Comparison of ENCODE assay signal across 1 cellular context in the genomic region with DNA sequence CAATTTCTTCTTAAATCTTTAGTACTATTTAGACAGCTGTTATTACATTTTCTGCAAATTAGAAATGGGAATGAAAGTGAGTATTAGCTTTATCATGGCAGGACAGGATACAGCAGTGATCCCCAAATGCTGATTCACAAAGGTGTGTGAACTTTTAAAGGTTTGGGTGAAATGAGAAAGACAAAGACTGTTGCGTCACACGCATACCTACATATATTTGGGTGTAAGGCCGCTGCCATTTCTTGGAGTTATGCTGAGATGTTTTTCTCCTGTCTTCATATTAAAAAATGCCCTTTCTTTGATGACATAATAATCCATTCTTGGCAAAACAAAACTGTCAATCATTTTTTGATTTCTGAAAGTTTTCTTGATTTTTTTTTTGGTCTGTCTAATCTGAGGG.
A peak's percentile ranks its signal among the peaks of the same experiment; 100 is the strongest.
TF ChIP-seq lines count a peak whose summit lies in the region.

No MANE protein-coding gene starts in this region.

TF ChIP-seq in HepG2, 621 proteins besides CTCF, POLR2A, EP300 and RAD21 (continued from another document):
- TF ChIP-seq, protein P1, sequence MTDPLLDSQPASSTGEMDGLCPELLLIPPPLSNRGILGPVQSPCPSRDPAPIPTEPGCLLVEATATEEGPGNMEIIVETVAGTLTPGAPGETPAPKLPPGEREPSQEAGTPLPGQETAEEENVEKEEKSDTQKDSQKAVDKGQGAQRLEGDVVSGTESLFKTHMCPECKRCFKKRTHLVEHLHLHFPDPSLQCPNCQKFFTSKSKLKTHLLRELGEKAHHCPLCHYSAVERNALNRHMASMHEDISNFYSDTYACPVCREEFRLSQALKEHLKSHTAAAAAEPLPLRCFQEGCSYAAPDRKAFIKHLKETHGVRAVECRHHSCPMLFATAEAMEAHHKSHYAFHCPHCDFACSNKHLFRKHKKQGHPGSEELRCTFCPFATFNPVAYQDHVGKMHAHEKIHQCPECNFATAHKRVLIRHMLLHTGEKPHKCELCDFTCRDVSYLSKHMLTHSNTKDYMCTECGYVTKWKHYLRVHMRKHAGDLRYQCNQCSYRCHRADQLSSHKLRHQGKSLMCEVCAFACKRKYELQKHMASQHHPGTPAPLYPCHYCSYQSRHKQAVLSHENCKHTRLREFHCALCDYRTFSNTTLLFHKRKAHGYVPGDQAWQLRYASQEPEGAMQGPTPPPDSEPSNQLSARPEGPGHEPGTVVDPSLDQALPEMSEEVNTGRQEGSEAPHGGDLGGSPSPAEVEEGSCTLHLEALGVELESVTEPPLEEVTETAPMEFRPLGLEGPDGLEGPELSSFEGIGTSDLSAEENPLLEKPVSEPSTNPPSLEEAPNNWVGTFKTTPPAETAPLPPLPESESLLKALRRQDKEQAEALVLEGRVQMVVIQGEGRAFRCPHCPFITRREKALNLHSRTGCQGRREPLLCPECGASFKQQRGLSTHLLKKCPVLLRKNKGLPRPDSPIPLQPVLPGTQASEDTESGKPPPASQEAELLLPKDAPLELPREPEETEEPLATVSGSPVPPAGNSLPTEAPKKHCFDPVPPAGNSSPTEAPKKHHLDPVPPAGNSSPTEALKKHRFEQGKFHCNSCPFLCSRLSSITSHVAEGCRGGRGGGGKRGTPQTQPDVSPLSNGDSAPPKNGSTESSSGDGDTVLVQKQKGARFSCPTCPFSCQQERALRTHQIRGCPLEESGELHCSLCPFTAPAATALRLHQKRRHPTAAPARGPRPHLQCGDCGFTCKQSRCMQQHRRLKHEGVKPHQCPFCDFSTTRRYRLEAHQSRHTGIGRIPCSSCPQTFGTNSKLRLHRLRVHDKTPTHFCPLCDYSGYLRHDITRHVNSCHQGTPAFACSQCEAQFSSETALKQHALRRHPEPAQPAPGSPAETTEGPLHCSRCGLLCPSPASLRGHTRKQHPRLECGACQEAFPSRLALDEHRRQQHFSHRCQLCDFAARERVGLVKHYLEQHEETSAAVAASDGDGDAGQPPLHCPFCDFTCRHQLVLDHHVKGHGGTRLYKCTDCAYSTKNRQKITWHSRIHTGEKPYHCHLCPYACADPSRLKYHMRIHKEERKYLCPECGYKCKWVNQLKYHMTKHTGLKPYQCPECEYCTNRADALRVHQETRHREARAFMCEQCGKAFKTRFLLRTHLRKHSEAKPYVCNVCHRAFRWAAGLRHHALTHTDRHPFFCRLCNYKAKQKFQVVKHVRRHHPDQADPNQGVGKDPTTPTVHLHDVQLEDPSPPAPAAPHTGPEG (CRISPR knock-in tag; IDR thresholded peaks at IDR 0.05) = no peak
- no peak for TF ChIP-seq GABPB1 (CRISPR knock-in tag; IDR thresholded peaks at IDR 0.05)
- peak; percentile 25; the same call in 1 of the 2 replicates for TF ChIP-seq CEBPB (IDR thresholded peaks at IDR 0.05; ENCODE audit: borderline replicate concordance, low read depth, low read length)
